In the genomic region with DNA sequence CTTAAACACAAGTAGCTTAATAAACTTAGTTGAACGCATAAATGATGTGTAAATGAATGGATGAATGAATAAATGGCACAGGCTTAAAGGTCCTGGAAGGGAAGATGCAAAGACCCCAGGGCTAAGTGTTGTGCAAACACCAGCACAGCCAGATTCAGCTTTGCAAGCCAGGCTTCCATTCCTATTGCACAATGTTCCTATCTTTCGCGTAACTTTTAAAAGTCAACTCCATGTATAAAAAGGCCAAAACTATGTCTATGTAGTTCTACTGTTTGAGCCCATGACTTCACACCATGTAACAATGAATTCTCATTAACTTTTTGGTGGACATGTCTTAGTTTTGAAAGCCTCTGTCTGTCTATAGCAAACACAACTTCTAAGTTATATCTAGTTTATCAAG, we compare ENCODE assay signal across 22 cellular contexts.
"Had no signal": no experiment of that assay in that cellular context is flagged by ENCODE, and none has a peak within 500 bp of the region (broad histone marks: within the 10 kb centered on the region; RNA-seq: fewer than 3 reads in every experiment).

No MANE protein-coding gene starts in this region.

- H3K4me3 ChIP-seq: esophagus squamous epithelium, gastroesophageal sphincter, left lung, lung, prostate gland, sigmoid colon, suprapubic skin, thyroid gland had no signal

- FAIRE-seq: colon, keratinocyte, small intestine, urothelium cell line had no signal

- H2AFZ ChIP-seq: parathyroid adenoma had no signal

- H3K27ac ChIP-seq: esophagus squamous epithelium, gastroesophageal sphincter, left lung, parathyroid adenoma, prostate gland, sigmoid colon, suprapubic skin, thyroid gland had no signal

- H3K79me2 ChIP-seq: parathyroid adenoma had no signal

- H3K27me3 ChIP-seq: esophagus squamous epithelium, gastroesophageal sphincter, left lung, sigmoid colon, suprapubic skin, thyroid gland had no signal

- H3K36me3 ChIP-seq: esophagus squamous epithelium, gastroesophageal sphincter, left lung, prostate gland, sigmoid colon, suprapubic skin, thyroid gland had no signal

- H3K4me1 ChIP-seq: esophagus squamous epithelium, gastroesophageal sphincter, left lung, parathyroid adenoma, prostate gland, sigmoid colon, suprapubic skin, thyroid gland had no signal

- ATAC-seq: effector memory CD8-positive, alpha-beta T cell; gastroesophageal sphincter; left lung; naive thymus-derived CD4-positive, alpha-beta T cell; stimulated activated naive CD8-positive, alpha-beta T cell treated with anti-CD3 and anti-CD28 coated beads, Interleukin-15, Interleukin-2, amounts not matched to agents 100 U/mL and 50 U/mL, for 24 hours had no signal

- DNase-seq: effector memory CD8-positive, alpha-beta T cell; esophagus squamous epithelium; foreskin fibroblast; glutamatergic neuron; left lung; mesenchymal stem cell; naive thymus-derived CD4-positive, alpha-beta T cell; nephron progenitor cell; sigmoid colon; small intestine; stimulated activated CD4-positive, alpha-beta T cell treated with anti-CD3 and anti-CD28 coated beads, Interleukin-12 subunit alpha, Interleukin-12 subunit beta, amount 100 ng/mL, for 4 hours; stimulated activated CD4-positive, alpha-beta T cell treated with anti-CD3 and anti-CD28 coated beads, Interleukin-2, amount 100 ng/mL, for 48 hours; stimulated activated naive CD8-positive, alpha-beta T cell treated with anti-CD3 and anti-CD28 coated beads, Interleukin-15, Interleukin-2, amounts not matched to agents 100 U/mL and 50 U/mL, for 24 hours; thyroid gland had no signal

- H3K9ac ChIP-seq: parathyroid adenoma had no signal

- H3K9me3 ChIP-seq: esophagus squamous epithelium, gastroesophageal sphincter, left lung, prostate gland, sigmoid colon, suprapubic skin, thyroid gland had no signal
